In genomic region chrX:53251307-53251706, GRCh38 we compare ENCODE assay signal across 20 cellular contexts. TPM values are rescaled to one million over a fixed set of nuclear protein-coding genes. Genes with fewer than 3 reads are reported as not detected.
"Had no signal": no experiment of that assay in that cellular context is flagged by ENCODE, and none has a peak within 500 bp of the region (broad histone marks: within the 10 kb centered on the region; RNA-seq: fewer than 3 reads in every experiment).

No MANE protein-coding gene starts in this region.

- H3K4me2 ChIP-seq: hepatocyte had no signal

- H3K9me3 ChIP-seq: ovary, tibial nerve, vagina had no signal

- H3K79me2 ChIP-seq: hepatocyte had no signal

- DNase-seq: activated B cell treated with CpG ODN at 0.5 μM for 24 hours; activated CD4-positive, alpha-beta T cell treated with anti-CD3 and anti-CD28 coated beads, Interleukin-2, amount 10 ng/mL, durations not matched to agents 24 days and 14 days; activated CD8-positive, alpha-beta memory T cell treated with anti-CD3 and anti-CD28 coated beads, Interleukin-2, amount 50 U/mL, for 4 hours; activated CD8-positive, alpha-beta T cell treated with anti-CD3 and anti-CD28 coated beads, Interleukin-2, amount 10 ng/mL, durations not matched to agents 7 days and 5 days; activated gamma-delta T cell; activated T-cell treated with anti-CD3 and anti-CD28 coated beads, Interleukin-2, amount 50 U/mL, for 72 hours; amniotic stem cell; brain microvascular endothelial cell; cortex of kidney; effector CD4-positive, alpha-beta T cell; islet precursor cell; midbrain; ovary; stimulated activated CD4-positive, alpha-beta T cell treated with anti-CD3 and anti-CD28 coated beads, Interleukin-4, amount 100 ng/mL, for 1 hour; stimulated activated naive B cell treated with anti-CD40 and anti-IgM and Interleukin-4, amounts not matched to agents 10 μg/mL and 1 μg/mL and 100 μg/mL, for 72 hours; substantia nigra had no signal

- H3K27ac ChIP-seq: brain microvascular endothelial cell, hepatocyte, ovary, tibial nerve, vagina had no signal

- H3K36me3 ChIP-seq: brain microvascular endothelial cell, ovary had no signal

- H3K4me1 ChIP-seq: tibial nerve, vagina had no signal

- H3K27me3 ChIP-seq: hepatocyte, ovary, vagina had no signal

- H2AFZ ChIP-seq: hepatocyte had no signal

- H3K4me3 ChIP-seq: hepatocyte, lung, ovary, tibial nerve, vagina had no signal

RNA-seq across cellular contexts. Expression of gene IQSEC2, which starts 30.1 kb away (rescaled TPM):
- total RNA-seq: activated CD8-positive, alpha-beta T cell treated with anti-CD3 and anti-CD28 coated beads, Interleukin-2, amount 10 ng/mL, durations not matched to agents 7 days and 5 days had no signal
